Comparison of ENCODE assay signal across 17 cellular contexts in genomic region chr9:127174386-127175318, GRCh38. TPM values are rescaled to one million over a fixed set of nuclear protein-coding genes. Genes with fewer than 3 reads are reported as not detected.
DNase-seq lines count a peak whose midpoint lies in the region; ATAC-seq and TF ChIP-seq lines count a peak whose summit lies in the region.
"Had no signal": no experiment of that assay in that cellular context is flagged by ENCODE, and none has a peak within 500 bp of the region (broad histone marks: within the 10 kb centered on the region; RNA-seq: fewer than 3 reads in every experiment).

No MANE protein-coding gene starts in this region.

- DNase-seq in activated effector memory CD4-positive, alpha-beta T cell treated with anti-CD3 and anti-CD28 coated beads, Interleukin-2, amount 50 U/mL, for 16 hours, result peak; percentile 47
- no peak for DNase-seq in activated effector memory CD4-positive, alpha-beta T cell treated with Interleukin-2 at 50 U/mL for 16 hours
- DNase-seq in activated CD8-positive, alpha-beta memory T cell treated with anti-CD3 and anti-CD28 coated beads, Interleukin-2, amount 10 ng/mL, durations not matched to agents 7 days and 5 days, result peak; percentile 39
- DNase-seq in memory B cell (ENCODE audit: low spot score in 2 of 2), result peak in 1 of 2 donors; percentile 7
- peak; percentile 9 for DNase-seq in testis
- no peak for DNase-seq in NCI-H2171 (lab: John Stamatoyannopoulos, UW)
- DNase-seq in esophagus muscularis mucosa (ENCODE audit: extremely low spot score), result no peak
- DNase-seq: activated CD4-positive, alpha-beta T cell treated with anti-CD3 and anti-CD28 coated beads for 36 hours; activated naive CD4-positive, alpha-beta T cell treated with Interleukin-2 at 50 U/mL for 16 hours; C1 segment of cervical spinal cord; foreskin keratinocyte; NCI-H2081; NCI-H510A treated with DMSO at 0.1 percent for 48 hours had no signal

- H3K4me3 Mint-ChIP-seq in activated CD8-positive, alpha-beta memory T cell treated with anti-CD3 and anti-CD28 coated beads, Interleukin-2, amount 10 ng/mL, durations not matched to agents 7 days and 5 days, result no peak overlapping the region
- H3K4me3 Mint-ChIP-seq in memory B cell, result no peak overlapping the region
- H3K4me3 Mint-ChIP-seq: activated CD4-positive, alpha-beta T cell treated with anti-CD3 and anti-CD28 coated beads for 36 hours; IgD-negative memory B cell had no signal

- H3K4me1 Mint-ChIP-seq in activated CD8-positive, alpha-beta memory T cell treated with anti-CD3 and anti-CD28 coated beads, Interleukin-2, amount 10 ng/mL, durations not matched to agents 7 days and 5 days, result no peaks in the 10 kb centered on the region
- no peaks in the 10 kb centered on the region for H3K4me1 Mint-ChIP-seq in memory B cell
- H3K4me1 Mint-ChIP-seq: activated CD4-positive, alpha-beta T cell treated with anti-CD3 and anti-CD28 coated beads for 36 hours had no signal

- TF ChIP-seq CTCF in testis (IDR thresholded peaks at IDR 0.05) (no peak), esophagus muscularis mucosa (IDR thresholded peaks at IDR 0.05) (no peak)

- H3K4me3 ChIP-seq in testis, result no peak overlapping the region
- H3K4me3 ChIP-seq in esophagus muscularis mucosa, result no peak overlapping the region

- H3K27ac ChIP-seq in testis (peak overlapping the region in 1 of 2 donors; percentile 3), esophagus muscularis mucosa (replicated peaks in 1 of 4) (no peak overlapping the region)
- H3K27ac ChIP-seq: foreskin keratinocyte had no signal

- H3K4me1 ChIP-seq in testis, result peaks cover 20% of the 10 kb centered on the region
- peaks cover 13 to 19% (median 15%) of the 10 kb centered on the region in 4 donors for H3K4me1 ChIP-seq in esophagus muscularis mucosa
- H3K4me1 ChIP-seq: foreskin keratinocyte had no signal

- WGBS in testis, 2 donors, result 78 to 83% methylated on average over 4 to 12 of the region's 12 CpGs
- 83% methylated on average over 10 of the region's 12 CpGs for WGBS in esophagus muscularis mucosa

- CTCF ChIA-PET in activated CD8-positive, alpha-beta memory T cell treated with anti-CD3 and anti-CD28 coated beads, Interleukin-2, amount 10 ng/mL, durations not matched to agents 7 days and 5 days (lab: Charles Lee), result interaction anchor here (0.8 kb wide), 1 partner anchor 21 kb away, joined by 3 read pairs; no protein-coding TSS in a partner anchor

- H3K27me3 Mint-ChIP-seq in activated CD8-positive, alpha-beta memory T cell treated with anti-CD3 and anti-CD28 coated beads, Interleukin-2, amount 10 ng/mL, durations not matched to agents 7 days and 5 days, result no peaks in the 10 kb centered on the region
- no peaks in the 10 kb centered on the region for H3K27me3 Mint-ChIP-seq in memory B cell
- H3K27me3 Mint-ChIP-seq: activated CD4-positive, alpha-beta T cell treated with anti-CD3 and anti-CD28 coated beads for 36 hours; IgD-negative memory B cell had no signal

- no peak overlapping the region for H3K27ac Mint-ChIP-seq in activated CD8-positive, alpha-beta memory T cell treated with anti-CD3 and anti-CD28 coated beads, Interleukin-2, amount 10 ng/mL, durations not matched to agents 7 days and 5 days
- H3K27ac Mint-ChIP-seq in memory B cell, result peak overlapping the region; percentile 54
- H3K27ac Mint-ChIP-seq: activated CD4-positive, alpha-beta T cell treated with anti-CD3 and anti-CD28 coated beads for 36 hours had no signal

- no peaks in the 10 kb centered on the region for H3K36me3 ChIP-seq in testis (ENCODE audit: low read depth, missing control alignments)
- peaks cover 0 to 7% (median 3%) of the 10 kb centered on the region in 4 donors for H3K36me3 ChIP-seq in esophagus muscularis mucosa

- no peaks in the 10 kb centered on the region for H3K36me3 Mint-ChIP-seq in activated CD8-positive, alpha-beta memory T cell treated with anti-CD3 and anti-CD28 coated beads, Interleukin-2, amount 10 ng/mL, durations not matched to agents 7 days and 5 days
- peaks cover 21% of the 10 kb centered on the region for H3K36me3 Mint-ChIP-seq in memory B cell

- H3K9me3 Mint-ChIP-seq in activated CD8-positive, alpha-beta memory T cell treated with anti-CD3 and anti-CD28 coated beads, Interleukin-2, amount 10 ng/mL, durations not matched to agents 7 days and 5 days (ENCODE audit: low read depth), result no peaks in the 10 kb centered on the region
- H3K9me3 Mint-ChIP-seq in memory B cell, result no peaks in the 10 kb centered on the region
- H3K9me3 Mint-ChIP-seq: IgD-negative memory B cell had no signal

- ATAC-seq in activated CD8-positive, alpha-beta memory T cell treated with anti-CD3 and anti-CD28 coated beads, Interleukin-2, amount 10 ng/mL, durations not matched to agents 7 days and 5 days, result no peak
- ATAC-seq in memory B cell (ENCODE audit: low read depth), result no peak
- ATAC-seq in GM19467 (IDR thresholded peaks at IDR 0.05; ENCODE audit: unreplicated experiment), result no peak
- ATAC-seq: activated CD4-positive, alpha-beta T cell treated with anti-CD3 and anti-CD28 coated beads for 36 hours; foreskin keratinocyte; HCT116; left lobe of liver had no signal

- H3K9me3 ChIP-seq in testis (no peaks in the 10 kb centered on the region), esophagus muscularis mucosa (no peaks in the 10 kb centered on the region)

- H3K27me3 ChIP-seq in testis (no peaks in the 10 kb centered on the region), esophagus muscularis mucosa (no peaks in the 10 kb centered on the region)
- H3K27me3 ChIP-seq: foreskin keratinocyte had no signal

- TF ChIP-seq POLR2A in testis (IDR thresholded peaks at IDR 0.05) (no peak), esophagus muscularis mucosa (IDR thresholded peaks at IDR 0.05; ENCODE audit: low read depth) (no peak)

- intact Hi-C loops in testis (cut with DNase I; ENCODE audit: low total_unique reads), result no loop called here
- intact Hi-C loops in esophagus muscularis mucosa (cut with DNase I), result no loop called here

- no peak for TF ChIP-seq EP300 in esophagus muscularis mucosa (IDR thresholded peaks at IDR 0.05)

RNA-seq across cellular contexts. Expression of gene ANGPTL2, which starts 52.2 kb away (rescaled TPM):
- not detected for total RNA-seq in activated CD8-positive, alpha-beta memory T cell treated with anti-CD3 and anti-CD28 coated beads, Interleukin-2, amount 10 ng/mL, durations not matched to agents 7 days and 5 days
- total RNA-seq in testis (1 to 10 TPM; 2.4 TPM), esophagus muscularis mucosa (10 to 100 TPM; 29.5 to 57.0 (median 41.3) TPM)
- polyA plus RNA-seq in testis (ENCODE audit: insufficient read depth, low read depth, low replicate concordance), result 30.7 TPM
- total RNA-seq: activated CD4-positive, alpha-beta T cell treated with anti-CD3 and anti-CD28 coated beads for 36 hours had no signal

Comparison
In these comparisons a context has a peak if more than half of its experiments do, and no peak if none do; other contexts are left out.
1. DNase-seq: peak in activated effector memory CD4-positive, alpha-beta T cell treated with anti-CD3 and anti-CD28 coated beads, Interleukin-2, amount 50 U/mL, for 16 hours (single experiment), activated CD8-positive, alpha-beta memory T cell treated with anti-CD3 and anti-CD28 coated beads, Interleukin-2, amount 10 ng/mL, durations not matched to agents 7 days and 5 days (single experiment) and testis (single experiment); none in activated effector memory CD4-positive, alpha-beta T cell treated with Interleukin-2 at 50 U/mL for 16 hours (single experiment), NCI-H2171 (single experiment) and esophagus muscularis mucosa (single experiment).
2. RNA of gene ANGPTL2, which starts 52.2 kb away (total RNA-seq): 29.5 to 57.0 TPM in esophagus muscularis mucosa; 2.4 TPM in testis and not detected in activated CD8-positive, alpha-beta memory T cell treated with anti-CD3 and anti-CD28 coated beads, Interleukin-2, amount 10 ng/mL, durations not matched to agents 7 days and 5 days; every median in the first group is over 4 times any median in the second.